ENCODE assay signal across 1 cellular context in the genomic region with DNA sequence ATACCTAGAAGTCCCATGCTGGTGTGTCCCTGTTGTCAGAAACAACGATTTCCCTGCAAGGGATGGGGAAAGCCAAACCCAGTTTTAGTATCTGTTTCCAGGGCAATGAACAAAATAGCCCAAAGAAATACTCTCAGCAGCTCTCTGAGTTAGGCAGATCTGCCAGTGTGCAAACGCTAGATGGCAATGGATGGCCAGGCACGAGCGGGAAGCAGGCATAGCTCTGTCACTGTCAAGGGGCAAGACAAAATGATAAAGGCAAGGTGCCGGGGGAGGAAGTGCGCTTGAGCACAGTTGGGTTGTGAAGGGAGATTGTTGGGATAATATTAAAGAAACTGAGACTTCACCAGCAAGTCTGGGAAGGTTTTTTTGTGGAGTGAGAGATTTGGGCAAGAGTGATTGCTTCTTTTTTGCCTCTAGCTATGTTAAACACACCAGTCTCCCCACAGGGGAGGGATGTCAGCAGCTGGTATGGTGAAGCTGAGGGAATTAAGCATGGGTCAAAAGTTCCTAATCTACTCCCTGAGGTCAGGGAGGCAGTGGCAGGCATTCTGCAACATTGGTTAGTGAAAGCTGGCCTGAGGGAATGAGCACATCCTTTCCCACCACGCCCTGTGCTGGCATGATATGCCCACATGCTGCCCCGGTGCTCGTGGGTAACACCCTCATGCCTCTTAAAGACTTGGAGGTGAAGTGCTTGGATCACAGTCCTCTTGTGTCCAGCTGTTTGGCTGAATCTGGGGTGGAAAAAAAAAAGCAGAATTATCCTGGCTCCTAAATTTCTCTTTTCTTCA.
TF ChIP-seq lines count a peak whose summit lies in the region.

No MANE protein-coding gene starts in this region.

TF ChIP-seq in K562, 482 proteins besides CTCF, POLR2A, EP300 and RAD21 (continued from another document):
- TF ChIP-seq, protein P1, sequence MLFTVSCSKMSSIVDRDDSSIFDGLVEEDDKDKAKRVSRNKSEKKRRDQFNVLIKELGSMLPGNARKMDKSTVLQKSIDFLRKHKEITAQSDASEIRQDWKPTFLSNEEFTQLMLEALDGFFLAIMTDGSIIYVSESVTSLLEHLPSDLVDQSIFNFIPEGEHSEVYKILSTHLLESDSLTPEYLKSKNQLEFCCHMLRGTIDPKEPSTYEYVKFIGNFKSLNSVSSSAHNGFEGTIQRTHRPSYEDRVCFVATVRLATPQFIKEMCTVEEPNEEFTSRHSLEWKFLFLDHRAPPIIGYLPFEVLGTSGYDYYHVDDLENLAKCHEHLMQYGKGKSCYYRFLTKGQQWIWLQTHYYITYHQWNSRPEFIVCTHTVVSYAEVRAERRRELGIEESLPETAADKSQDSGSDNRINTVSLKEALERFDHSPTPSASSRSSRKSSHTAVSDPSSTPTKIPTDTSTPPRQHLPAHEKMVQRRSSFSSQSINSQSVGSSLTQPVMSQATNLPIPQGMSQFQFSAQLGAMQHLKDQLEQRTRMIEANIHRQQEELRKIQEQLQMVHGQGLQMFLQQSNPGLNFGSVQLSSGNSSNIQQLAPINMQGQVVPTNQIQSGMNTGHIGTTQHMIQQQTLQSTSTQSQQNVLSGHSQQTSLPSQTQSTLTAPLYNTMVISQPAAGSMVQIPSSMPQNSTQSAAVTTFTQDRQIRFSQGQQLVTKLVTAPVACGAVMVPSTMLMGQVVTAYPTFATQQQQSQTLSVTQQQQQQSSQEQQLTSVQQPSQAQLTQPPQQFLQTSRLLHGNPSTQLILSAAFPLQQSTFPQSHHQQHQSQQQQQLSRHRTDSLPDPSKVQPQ (CRISPR knock-in tag; IDR thresholded peaks at IDR 0.05; ENCODE audit: borderline replicate concordance), result no peak
- TF ChIP-seq, protein P2, sequence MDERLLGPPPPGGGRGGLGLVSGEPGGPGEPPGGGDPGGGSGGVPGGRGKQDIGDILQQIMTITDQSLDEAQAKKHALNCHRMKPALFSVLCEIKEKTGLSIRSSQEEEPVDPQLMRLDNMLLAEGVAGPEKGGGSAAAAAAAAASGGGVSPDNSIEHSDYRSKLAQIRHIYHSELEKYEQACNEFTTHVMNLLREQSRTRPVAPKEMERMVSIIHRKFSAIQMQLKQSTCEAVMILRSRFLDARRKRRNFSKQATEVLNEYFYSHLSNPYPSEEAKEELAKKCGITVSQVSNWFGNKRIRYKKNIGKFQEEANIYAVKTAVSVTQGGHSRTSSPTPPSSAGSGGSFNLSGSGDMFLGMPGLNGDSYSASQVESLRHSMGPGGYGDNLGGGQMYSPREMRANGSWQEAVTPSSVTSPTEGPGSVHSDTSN (CRISPR knock-in tag; IDR thresholded peaks at IDR 0.05; ENCODE audit: low read depth), result no peak
- TF ChIP-seq, protein P2 (tag; conservative IDR thresholded peaks at IDR 0.05; ENCODE audit: low read depth), result peak; percentile 92
- no peak for TF ChIP-seq RHOXF2B (CRISPR knock-in tag; conservative IDR thresholded peaks at IDR 0.05)
